ENCODE assay signal across 8 cellular contexts in genomic region chr9:114592356-114592755, GRCh38. TPM values are rescaled to one million over a fixed set of nuclear protein-coding genes. Genes with fewer than 3 reads are reported as not detected.
DNase-seq lines count a peak whose midpoint lies in the region; ATAC-seq and TF ChIP-seq lines count a peak whose summit lies in the region.

No MANE protein-coding gene starts in this region.

- H3K9me3 ChIP-seq in BE2C, result no peaks in the 10 kb centered on the region

- no peaks in the 10 kb centered on the region for H3K27me3 ChIP-seq in BE2C

- peak; percentile 26 for ATAC-seq in GM21825 (IDR thresholded peaks at IDR 0.05; ENCODE audit: unreplicated experiment)
- ATAC-seq in central memory CD8-positive, alpha-beta T cell (replicated peaks; ENCODE audit: extremely low read depth, poor library complexity, severe bottlenecking), result peak; percentile 59
- ATAC-seq in HG03442 (IDR thresholded peaks at IDR 0.05; ENCODE audit: unreplicated experiment), result no peak
- no peak for ATAC-seq in HG03280 (IDR thresholded peaks at IDR 0.05; ENCODE audit: unreplicated experiment)

- TF ChIP-seq CTCF in BE2C (IDR thresholded peaks at IDR 0.05; ENCODE audit: low read depth, low read length), result no peak

- peaks cover 71% of the 10 kb centered on the region for H3K36me3 Mint-ChIP-seq in central memory CD8-positive, alpha-beta T cell (ENCODE audit: insufficient read depth)

- H3K36me3 ChIP-seq in BE2C, result peaks cover 40% of the 10 kb centered on the region

- H3K4me3 ChIP-seq in BE2C (ENCODE audit: low read depth, low read length), result no peak overlapping the region

- H3K27me3 Mint-ChIP-seq in central memory CD8-positive, alpha-beta T cell, result no peaks in the 10 kb centered on the region

- no peaks in the 10 kb centered on the region for H3K4me1 ChIP-seq in BE2C

- peak overlapping the region; percentile 67 for H3K27ac Mint-ChIP-seq in central memory CD8-positive, alpha-beta T cell (ENCODE audit: low read depth)

- peaks cover 59% of the 10 kb centered on the region for H3K4me1 Mint-ChIP-seq in central memory CD8-positive, alpha-beta T cell

- H3K4me3 Mint-ChIP-seq in central memory CD8-positive, alpha-beta T cell, result peak overlapping the region; percentile 68

- H3K9me3 Mint-ChIP-seq in central memory CD8-positive, alpha-beta T cell, result no peaks in the 10 kb centered on the region

- DNase-seq in T-helper 22 cell (ENCODE audit: low read depth) (peak; percentile 42), myocyte (ENCODE audit: low read depth) (peak; percentile 75), BE2C (no peak), NCI-H69 (lab: John Stamatoyannopoulos, UW) (no peak)
- peak; percentile 21 to 59 for DNase-seq in central memory CD8-positive, alpha-beta T cell (ENCODE audit: low spot score in 2 of 2)

RNA-seq across cellular contexts. Expression of gene ATP6V1G1, which starts 4.8 kb away (rescaled TPM):
- 129 and 215 TPM in 2 replicates for total RNA-seq in myocyte
- polyA plus RNA-seq in myocyte (2012), result 135 TPM
- polyA plus RNA-seq in BE2C (2012; ENCODE audit: insufficient read depth, insufficient read length, low read depth), result 326 TPM

RNA-seq across cellular contexts. Expression of gene TMEM268, which starts 18.7 kb away (rescaled TPM):
- 4.1 and 7.4 TPM in 2 replicates for total RNA-seq in myocyte
- 8.2 TPM for polyA plus RNA-seq in myocyte (2012)
- 8.4 TPM for polyA plus RNA-seq in BE2C (2012; ENCODE audit: insufficient read depth, insufficient read length, low read depth)

Comparison
In these comparisons a context has a peak if more than half of its experiments do, and no peak if none do; other contexts are left out.
1. ATAC-seq: peak in GM21825 (single experiment) and central memory CD8-positive, alpha-beta T cell (single experiment); none in HG03442 (single experiment) and HG03280 (single experiment).
2. DNase-seq: peak in T-helper 22 cell (single experiment), central memory CD8-positive, alpha-beta T cell (2 of 2) and myocyte (single experiment); none in BE2C (single experiment) and NCI-H69 (single experiment).